ENCODE assay signal across 19 cellular contexts in genomic region chr12:77102123-77102522, GRCh38. TPM values are rescaled to one million over a fixed set of nuclear protein-coding genes. Genes with fewer than 3 reads are reported as not detected.
"Had no signal": no experiment of that assay in that cellular context is flagged by ENCODE, and none has a peak within 500 bp of the region (broad histone marks: within the 10 kb centered on the region; RNA-seq: fewer than 3 reads in every experiment).

No MANE protein-coding gene starts in this region.

- FAIRE-seq: frontal cortex had no signal

- H3K4me2 ChIP-seq: neural progenitor cell had no signal

- H3K27ac ChIP-seq: left ventricle myocardium inferior, neural progenitor cell, prostate gland, right atrium auricular region, skin epidermis, stomach, testis had no signal

- H3K36me3 ChIP-seq: left ventricle myocardium inferior, neural progenitor cell, prostate gland, right atrium auricular region, stomach had no signal

- H3K4me3 ChIP-seq: left ventricle myocardium inferior, neural progenitor cell, prostate gland, right atrium auricular region, skin epidermis, stomach, testis had no signal

- H3K4me1 ChIP-seq: left ventricle myocardium inferior, prostate gland, right atrium auricular region, stomach, testis had no signal

- ATAC-seq: activated CD4-positive, CD25-positive, alpha-beta regulatory T cell treated with anti-CD3 and anti-CD28 coated beads, Interleukin-2, amount 50 U/mL, for 24 hours; activated T-cell treated with anti-CD3 and anti-CD28 coated beads, Interleukin-2, amount 50 U/mL, for 72 hours; effector memory CD8-positive, alpha-beta T cell; naive thymus-derived CD4-positive, alpha-beta T cell; stimulated activated effector memory CD8-positive, alpha-beta T cell treated with anti-CD3 and anti-CD28 coated beads, Interleukin-12 subunit alpha, Interleukin-12 subunit beta, amount 100 ng/mL, for 72 hours had no signal

- H3K9me3 ChIP-seq: left ventricle myocardium inferior, prostate gland, right atrium auricular region, stomach, testis had no signal

- H3K9ac ChIP-seq: neural progenitor cell had no signal

- DNase-seq: activated CD4-positive, alpha-beta T cell treated with anti-CD3 and anti-CD28 coated beads, Interleukin-2, amount 10 ng/mL, durations not matched to agents 7 days and 5 days; activated CD8-positive, alpha-beta memory T cell treated with anti-CD3 and anti-CD28 coated beads for 24 hours; activated CD8-positive, alpha-beta memory T cell treated with anti-CD3 and anti-CD28 coated beads, Interleukin-2, amount 50 U/mL, for 48 hours; activated gamma-delta T cell; activated T-cell treated with anti-CD3 and anti-CD28 coated beads, Interleukin-2, amount 50 U/mL, for 72 hours; effector memory CD8-positive, alpha-beta T cell; head of caudate nucleus; left ventricle myocardium inferior; naive thymus-derived CD4-positive, alpha-beta T cell; stimulated activated CD4-positive, alpha-beta T cell treated with anti-CD3 and anti-CD28 coated beads, Interleukin-4, amount 100 ng/mL, for 24 hours; stomach; testis had no signal

- H3K27me3 ChIP-seq: neural progenitor cell, right atrium auricular region, stomach, testis had no signal

RNA-seq across cellular contexts. Expression of gene E2F7, which starts 36.8 kb away (rescaled TPM):
- polyA plus RNA-seq: naive thymus-derived CD4-positive, alpha-beta T cell had no signal
